In the genomic region with DNA sequence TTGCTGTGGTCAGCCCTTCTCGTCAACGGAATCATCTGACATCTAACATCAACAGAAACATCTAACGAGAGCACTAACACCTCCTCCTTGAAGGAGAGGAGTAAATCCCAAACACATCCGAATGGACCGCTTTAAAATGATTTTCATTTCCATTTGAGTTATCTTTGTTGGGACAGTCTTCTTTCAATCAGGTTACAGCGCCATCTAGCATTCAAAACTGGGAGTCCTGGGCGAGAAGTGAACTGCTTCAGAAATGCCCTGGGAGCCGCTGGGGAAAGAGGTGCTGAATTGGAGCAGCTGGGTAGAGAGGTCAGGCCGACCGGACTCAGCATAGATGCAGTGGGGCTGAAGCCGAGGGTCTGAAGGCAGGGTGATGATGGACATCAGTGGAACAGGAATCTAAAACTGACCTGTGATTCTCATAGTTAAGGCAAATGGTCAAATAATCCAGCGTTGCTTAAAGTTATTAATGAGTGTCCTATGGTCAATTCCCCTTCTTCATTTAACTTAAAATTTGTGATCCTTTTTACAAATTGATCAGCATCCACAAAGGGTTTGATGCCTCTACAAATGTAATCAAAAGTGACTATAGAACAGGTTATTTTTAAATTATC, we compare ENCODE assay signal across 8 cellular contexts.
DNase-seq lines count a peak whose midpoint lies in the region; ATAC-seq and TF ChIP-seq lines count a peak whose summit lies in the region.

No MANE protein-coding gene starts in this region.

- ATAC-seq in GM18868 (IDR thresholded peaks at IDR 0.05; ENCODE audit: unreplicated experiment) (peak; percentile 57), HG03280 (IDR thresholded peaks at IDR 0.05; ENCODE audit: unreplicated experiment) (no peak), HG03432 (IDR thresholded peaks at IDR 0.05; ENCODE audit: unreplicated experiment) (no peak)

- no peak overlapping the region for H3K4me3 ChIP-seq in brain microvascular endothelial cell (ENCODE audit: low read depth, low read length)

- H3K36me3 ChIP-seq in brain microvascular endothelial cell (replicated peaks): no peaks in the 10 kb centered on the region

- DNase-seq in NCI-H1048 (lab: John Stamatoyannopoulos, UW): peak; percentile 44
- DNase-seq in brain microvascular endothelial cell: peak; percentile 1
- no peak for DNase-seq in NCI-H1694 treated with DMSO at 0.1 percent for 48 hours (lab: John Stamatoyannopoulos, UW)
- DNase-seq in DMS153 (lab: John Stamatoyannopoulos, UW): no peak

- peaks cover 9% of the 10 kb centered on the region for H3K9me3 Mint-ChIP-seq in nephron

- in situ Hi-C loops in brain microvascular endothelial cell (cut with HindIII; ENCODE audit: low pct_ligation_motif_present, low sequenced_read_pairs): no loop called here

- peak overlapping the region in 2 of 3 experiments; percentile 13 to 15 for H3K27ac Mint-ChIP-seq in nephron

- peak overlapping the region; percentile 5 to 37 (median 28) for H3K4me3 Mint-ChIP-seq in nephron

- no peak overlapping the region for H3K27ac ChIP-seq in brain microvascular endothelial cell

- no peaks in the 10 kb centered on the region for H3K27me3 ChIP-seq in brain microvascular endothelial cell (replicated peaks)

- no peaks in the 10 kb centered on the region for H3K36me3 Mint-ChIP-seq in nephron (ENCODE audit: low read depth)

- no peaks in the 10 kb centered on the region for H3K27me3 Mint-ChIP-seq in nephron (ENCODE audit: low read depth)

- peaks cover 67% of the 10 kb centered on the region for H3K4me1 Mint-ChIP-seq in nephron

- TF ChIP-seq CTCF in brain microvascular endothelial cell (IDR thresholded peaks at IDR 0.05; ENCODE audit: low read depth, low read length, missing control alignments): peak; percentile 23
- peak; percentile 42 to 60 (median 57) for TF ChIP-seq CTCF in nephron (IDR thresholded peaks at IDR 0.05; ENCODE audit: unreplicated experiment in 3 of 3)

Comparison
In these comparisons a context has a peak if more than half of its experiments do, and no peak if none do; other contexts are left out.
1. DNase-seq: peak in NCI-H1048 (single experiment) and brain microvascular endothelial cell (single experiment); none in NCI-H1694 treated with DMSO at 0.1 percent for 48 hours (single experiment) and DMS153 (single experiment).